ENCODE assay signal across 8 cellular contexts in the genomic region with DNA sequence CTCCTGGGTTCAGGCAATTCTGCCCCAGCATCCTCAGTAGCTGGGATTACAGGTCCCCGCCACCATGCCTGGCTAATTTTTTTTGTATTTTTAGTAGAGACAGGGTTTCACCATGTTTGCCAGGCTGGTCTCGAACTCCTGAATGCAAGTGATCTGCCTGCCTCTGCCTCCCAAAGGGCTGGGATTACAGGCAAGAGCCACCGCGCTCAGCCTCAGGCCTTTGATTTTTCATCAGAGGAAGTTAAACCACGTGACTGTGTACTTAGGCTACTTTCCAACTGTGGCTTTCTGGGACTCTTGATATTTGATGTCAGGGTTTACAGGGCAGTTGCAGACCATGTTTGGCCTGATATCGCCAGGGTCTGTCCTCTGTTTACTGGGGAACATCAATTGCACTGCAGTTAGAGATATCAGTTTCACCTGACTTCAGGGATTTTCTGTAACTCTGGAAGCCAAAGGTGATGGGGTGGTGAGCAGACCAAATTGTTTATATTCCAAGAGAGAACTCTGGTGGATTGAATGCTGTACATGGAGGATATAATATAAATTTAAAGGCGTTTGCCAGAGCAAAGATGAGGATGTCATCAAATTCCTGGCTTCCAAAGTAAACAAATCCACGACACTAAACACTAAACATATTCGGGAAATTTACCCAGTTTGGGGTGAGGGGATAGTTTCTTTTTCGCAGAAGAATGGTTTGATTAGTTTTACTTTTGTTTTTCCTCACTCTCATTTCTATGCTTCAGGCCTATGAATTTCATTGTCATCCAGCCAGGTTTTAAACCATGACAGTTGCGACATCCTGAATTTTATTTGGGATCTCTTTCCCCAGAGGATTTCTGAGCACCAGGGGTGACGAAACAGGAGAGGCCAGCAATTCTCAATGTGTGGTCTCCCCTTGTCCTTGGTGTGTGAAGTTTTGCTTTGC. TPM values are rescaled to one million over a fixed set of nuclear protein-coding genes. Genes with fewer than 3 reads are reported as not detected.
DNase-seq lines count a peak whose midpoint lies in the region; ATAC-seq and TF ChIP-seq lines count a peak whose summit lies in the region.

No MANE protein-coding gene starts in this region.

- H2BK20ac ChIP-seq in IMR-90 (ENCODE audit: low read depth, low read length): no peak overlapping the region

- no peak overlapping the region for H2BK120ac ChIP-seq in IMR-90 (ENCODE audit: low read depth, low read length)

- intact Hi-C loops in IMR-90 (cut with micrococcal nuclease) (no loop called here), tibial artery (cut with DNase I; ENCODE audit: low total_unique reads) (loop anchor here (10.0 kb wide), 1 partner anchor 1352 kb away; the partner anchor contains the start of gene SNRPB)

- no peak overlapping the region for H2AK5ac ChIP-seq in IMR-90 (ENCODE audit: low read depth, low read length)

- peak overlapping the region; percentile 34; the same call in 1 of the 2 replicates for H3K4ac ChIP-seq in IMR-90 (ENCODE audit: low read depth, low read length)

- TF ChIP-seq POLR2A in IMR-90 (IDR thresholded peaks at IDR 0.05; ENCODE audit: low read depth, low read length): no peak

- peaks cover 57 to 82% of the 10 kb centered on the region in 2 donors for H3K4me1 Mint-ChIP-seq in immature natural killer cell

- in situ Hi-C loops in IMR-90 (cut with MboI; ENCODE audit: low sequenced_read_pairs): loop anchor here (10.0 kb wide), 1 partner anchor 322 kb away; no protein-coding TSS in a partner anchor

- H3K56ac ChIP-seq in IMR-90 (ENCODE audit: extremely low read depth, insufficient read depth, low read length): peak overlapping the region; percentile 32; the same call in 1 of the 2 replicates

- no peak overlapping the region for H3K14ac ChIP-seq in IMR-90 (replicated peaks; ENCODE audit: low read depth, low read length)

- H3K36me3 ChIP-seq in IMR-90 (ENCODE audit: control insufficient read depth, insufficient read depth, low read length) (peaks cover 21% of the 10 kb centered on the region), tibial artery (peaks cover 25 to 27% (median 26%) of the 10 kb centered on the region in 3 donors)

- H3K27ac ChIP-seq in IMR-90 (ENCODE audit: insufficient read depth, low read length) (peak overlapping the region; percentile 72; the same call in 1 of the 2 replicates), tibial artery (peak overlapping the region; percentile 8 to 46)

- peaks cover 0 to 2% (median 0%) of the 10 kb centered on the region in 3 donors for H3K27me3 Mint-ChIP-seq in immature natural killer cell (ENCODE audit: low read depth in 3 of 3)

- peak overlapping the region; percentile 94 for H3K4me2 ChIP-seq in IMR-90 (ENCODE audit: low read depth, low read length)

- DNase-seq in CD1c-positive myeloid dendritic cell (ENCODE audit: extremely low spot score) (peak; percentile 48), IMR-90 (peak; percentile 57), immature natural killer cell (no peak), tibial artery (peak in 1 of 2 donors; percentile 36), islet precursor cell (no peak), NCI-H526 (lab: John Stamatoyannopoulos, UW) (no peak), NCI-H1694 treated with DMSO at 0.1 percent for 48 hours (lab: John Stamatoyannopoulos, UW) (no peak)
- DNase-seq in activated naive CD4-positive, alpha-beta T cell treated with anti-CD3 and anti-CD28 coated beads, Interleukin-2, amount 50 U/mL, for 72 hours (ENCODE audit: low spot score in 2 of 2): no peak

- H3K9me1 ChIP-seq in IMR-90 (ENCODE audit: insufficient read depth, low read length): peaks cover 20% of the 10 kb centered on the region; the same call in 1 of the 2 replicates

- H2AFZ ChIP-seq in IMR-90 (replicated peaks; ENCODE audit: low read length, poor library complexity): no peak overlapping the region

- peak overlapping the region in 1 of 2 experiments; percentile 10; a peak in 1 of 4 replicates for H4K8ac ChIP-seq in IMR-90 (ENCODE audit: low read depth in 2 of 2, low read length in 2 of 2)

- POLR2A ChIA-PET in IMR-90 (lab: Charles Lee; ENCODE audit: unreplicated experiment): no interaction called here

- peak overlapping the region; percentile 39; the same call in 1 of the 2 replicates for H3K23ac ChIP-seq in IMR-90 (ENCODE audit: low read depth, low read length)

- peak; percentile 15 for ATAC-seq in IMR-90 (ENCODE audit: low read depth)
- no peak for ATAC-seq in activated naive CD4-positive, alpha-beta T cell treated with anti-CD3 and anti-CD28 coated beads, Interleukin-2, amount 50 U/mL, for 72 hours

- no peak overlapping the region for H3K18ac ChIP-seq in IMR-90 (ENCODE audit: low read depth, low read length)

- H3K9me3 ChIP-seq in IMR-90 (ENCODE audit: control insufficient read depth, insufficient read depth, low read length): no peaks in the 10 kb centered on the region
- no peaks in the 10 kb centered on the region for H3K9me3 ChIP-seq in tibial artery

- peak overlapping the region in 3 of 5 donors; percentile 11 to 26 (median 16) for H3K4me3 Mint-ChIP-seq in immature natural killer cell

- H3K4me1 ChIP-seq in IMR-90 (ENCODE audit: control insufficient read depth, insufficient read depth, low read length) (peaks cover 14% of the 10 kb centered on the region), tibial artery (peaks cover 0 to 61% (median 38%) of the 10 kb centered on the region in 4 donors)

- peak overlapping the region; percentile 22 for H3K4me3 ChIP-seq in IMR-90 (ENCODE audit: insufficient read depth, low read depth, low read length)
- no peak overlapping the region for H3K4me3 ChIP-seq in tibial artery

- H3K27me3 ChIP-seq in IMR-90 (ENCODE audit: control insufficient read depth, insufficient read depth, low read length) (no peaks in the 10 kb centered on the region), tibial artery (no peaks in the 10 kb centered on the region)

- H2BK5ac ChIP-seq in IMR-90 (ENCODE audit: low read depth, low read length, poor library complexity, severe bottlenecking): peak overlapping the region; percentile 12

- CTCF ChIA-PET in IMR-90 (lab: Yijun Ruan, JAX): interaction anchor here (0.6 kb wide), 1 partner anchor 477 kb away, joined by 6 read pairs; no protein-coding TSS in a partner anchor

- H4K91ac ChIP-seq in IMR-90 (ENCODE audit: insufficient read depth, low read depth, low read length): no peak overlapping the region

- H2BK15ac ChIP-seq in IMR-90 (ENCODE audit: low read depth, low read length): no peak overlapping the region

- H4K20me1 ChIP-seq in IMR-90 (ENCODE audit: insufficient read depth, low read length): peaks cover 32% of the 10 kb centered on the region; the same call in 1 of the 2 replicates

- H3K79me1 ChIP-seq in IMR-90 (ENCODE audit: low read depth in 1 of 2, low read length in 2 of 2): peaks cover 47 to 72% of the 10 kb centered on the region in 2 experiments

- peak overlapping the region; percentile 53 to 69 for H3K27ac Mint-ChIP-seq in activated naive CD4-positive, alpha-beta T cell treated with anti-CD3 and anti-CD28 coated beads, Interleukin-2, amount 50 U/mL, for 72 hours
- peak overlapping the region; percentile 5 to 75 (median 58) for H3K27ac Mint-ChIP-seq in immature natural killer cell

- dilution Hi-C loops in IMR-90 (cut with HindIII; ENCODE audit: low sequenced_read_pairs, unreplicated experiment): no loop called here

- peaks cover 30 to 36% of the 10 kb centered on the region in 2 donors for H3K36me3 Mint-ChIP-seq in activated naive CD4-positive, alpha-beta T cell treated with anti-CD3 and anti-CD28 coated beads, Interleukin-2, amount 50 U/mL, for 72 hours
- H3K36me3 Mint-ChIP-seq in immature natural killer cell: peaks cover 8 to 39% (median 19%) of the 10 kb centered on the region in 3 donors

- no TSS peak for BruUV-seq in IMR-90 (replicated peaks; lab: Mats Ljungman, UMichigan)

- no peak for TF ChIP-seq RAD21 in IMR-90 (IDR thresholded peaks at IDR 0.05; ENCODE audit: low read length)

- no peaks in the 10 kb centered on the region for H3K9me3 Mint-ChIP-seq in activated naive CD4-positive, alpha-beta T cell treated with anti-CD3 and anti-CD28 coated beads, Interleukin-2, amount 50 U/mL, for 72 hours
- H3K9me3 Mint-ChIP-seq in immature natural killer cell: no peaks in the 10 kb centered on the region

- 60% methylated on average over 1 of the region's 12 CpGs; no CpG with 5 or more reads in 1 of the 2 experiments for WGBS in IMR-90 (ENCODE audit: extremely low coverage in 2 of 2, insufficient read length in 1 of 2), 2 experiments

- H2AK9ac ChIP-seq in IMR-90 (replicated peaks; ENCODE audit: low read depth, low read length, poor library complexity): no peak overlapping the region

- no peak overlapping the region for H4K5ac ChIP-seq in IMR-90 (ENCODE audit: low read depth, low read length)

- TF ChIP-seq CTCF in IMR-90 (conservative IDR thresholded peaks at IDR 0.05; ENCODE audit: low read depth, low read length) (no peak), tibial artery (IDR thresholded peaks at IDR 0.05) (no peak)

- no peak overlapping the region for H3K9ac ChIP-seq in IMR-90 (ENCODE audit: low read depth, low read length)

TF ChIP-seq in IMR-90, 13 proteins besides CTCF, POLR2A, EP300 and RAD21:
- TF ChIP-seq, protein P1, sequence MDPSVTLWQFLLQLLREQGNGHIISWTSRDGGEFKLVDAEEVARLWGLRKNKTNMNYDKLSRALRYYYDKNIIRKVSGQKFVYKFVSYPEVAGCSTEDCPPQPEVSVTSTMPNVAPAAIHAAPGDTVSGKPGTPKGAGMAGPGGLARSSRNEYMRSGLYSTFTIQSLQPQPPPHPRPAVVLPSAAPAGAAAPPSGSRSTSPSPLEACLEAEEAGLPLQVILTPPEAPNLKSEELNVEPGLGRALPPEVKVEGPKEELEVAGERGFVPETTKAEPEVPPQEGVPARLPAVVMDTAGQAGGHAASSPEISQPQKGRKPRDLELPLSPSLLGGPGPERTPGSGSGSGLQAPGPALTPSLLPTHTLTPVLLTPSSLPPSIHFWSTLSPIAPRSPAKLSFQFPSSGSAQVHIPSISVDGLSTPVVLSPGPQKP (IDR thresholded peaks at IDR 0.05; ENCODE audit: borderline replicate concordance, low read depth, low read length): no peak
- TF ChIP-seq CEBPB (IDR thresholded peaks at IDR 0.05; ENCODE audit: low read depth, low read length) (peak; percentile 89), USF2 (IDR thresholded peaks at IDR 0.05; ENCODE audit: low read depth, low read length) (peak; percentile 82)
TF ChIP-seq in IMR-90: peak in this region for 2.

RNA-seq across cellular contexts. Expression of gene PSMF1, which starts 4.2 kb away (rescaled TPM):
- total RNA-seq in IMR-90 (2012; rRNA removed): 93.6 and 120 TPM in 2 replicates
- polyA plus RNA-seq in IMR-90 (2012; rRNA removed) (89.4 and 109 TPM in 2 replicates), immature natural killer cell (100 to 1,000 TPM in 2 of 3 donors, 10 to 100 TPM in 1; 87.6 to 172 (median 140) TPM)
- polyA plus RNA-seq in IMR-90 (2012; cell fraction: cytosol; rRNA removed): 70.0 and 1,836 TPM in 2 replicates
- polyA plus RNA-seq in IMR-90 (2012; cell fraction: nucleus; rRNA removed; ENCODE audit: low replicate concordance): 106 and 537 TPM in 2 replicates
- 100 to 1,000 TPM in 1 of 2 donors, 10 to 100 TPM in 1; 89.6 to 151 TPM for total RNA-seq in activated naive CD4-positive, alpha-beta T cell treated with anti-CD3 and anti-CD28 coated beads, Interleukin-2, amount 50 U/mL, for 72 hours

Comparison
In these comparisons a context has a peak if more than half of its experiments do, and no peak if none do; other contexts are left out.
1. DNase-seq: peak in CD1c-positive myeloid dendritic cell (single experiment) and IMR-90 (single experiment); none in activated naive CD4-positive, alpha-beta T cell treated with anti-CD3 and anti-CD28 coated beads, Interleukin-2, amount 50 U/mL, for 72 hours (0 of 2), immature natural killer cell (0 of 3), islet precursor cell (single experiment), NCI-H526 (0 of 2) and NCI-H1694 treated with DMSO at 0.1 percent for 48 hours (single experiment).